ENCODE assay signal across 17 cellular contexts in genomic region chr11:61535998-61536675, GRCh38. TPM values are rescaled to one million over a fixed set of nuclear protein-coding genes. Genes with fewer than 3 reads are reported as not detected.
DNase-seq lines count a peak whose midpoint lies in the region; ATAC-seq, FAIRE-seq and TF ChIP-seq lines count a peak whose summit lies in the region.
"Had no signal": no experiment of that assay in that cellular context is flagged by ENCODE, and none has a peak within 500 bp of the region (broad histone marks: within the 10 kb centered on the region; RNA-seq: fewer than 3 reads in every experiment).

No MANE protein-coding gene starts in this region.

- no peak overlapping the region for H3K4me3 ChIP-seq in bronchial epithelial cell (ENCODE audit: low read depth, low read length)
- H3K4me3 ChIP-seq in mucosa of stomach (ENCODE audit: low read length): no peak overlapping the region
- H3K4me3 ChIP-seq in thyroid gland (replicated peaks in 1 of 3): no peak overlapping the region
- H3K4me3 ChIP-seq: BLaER1, GM23248, HAP-1 had no signal

- peak overlapping the region; percentile 8 for H3K9ac ChIP-seq in mucosa of stomach (ENCODE audit: low read length)
- H3K9ac ChIP-seq: BLaER1, GM23248 had no signal

- peaks cover 4% of the 10 kb centered on the region for H3K27me3 ChIP-seq in bronchial epithelial cell (ENCODE audit: control insufficient read depth, insufficient read depth, low read length)
- peaks cover 3% of the 10 kb centered on the region for H3K27me3 ChIP-seq in mucosa of stomach (ENCODE audit: control insufficient read depth, insufficient read depth, low read length)
- no peaks in the 10 kb centered on the region for H3K27me3 ChIP-seq in thyroid gland
- H3K27me3 ChIP-seq: BLaER1 had no signal

- H3K9me3 ChIP-seq in mucosa of stomach (ENCODE audit: control insufficient read depth, low read length) (no peaks in the 10 kb centered on the region), thyroid gland (no peaks in the 10 kb centered on the region)
- H3K9me3 ChIP-seq: BLaER1, HAP-1 had no signal

- ATAC-seq in Right ventricle myocardium superior (ENCODE audit: poor library complexity) (peak; percentile 8), Right ventricle myocardium inferior (no peak)

- 86 to 90% methylated on average over 16 of the region's 17 CpGs for WGBS in thyroid gland, 2 donors

- no peak for TF ChIP-seq POLR2A in thyroid gland (IDR thresholded peaks at IDR 0.05)

- DNase-seq in Right ventricle myocardium superior: no peak
- DNase-seq in Right ventricle myocardium inferior (ENCODE audit: missing footprints): no peak
- DNase-seq in bronchial epithelial cell (ENCODE audit: low read depth): no peak
- DNase-seq in thyroid gland: no peak
- DNase-seq in GM19239 (ENCODE audit: insufficient read length, low spot score): no peak
- no peak for DNase-seq in stimulated activated CD4-positive, alpha-beta T cell treated with anti-CD3 and anti-CD28 coated beads, Interleukin-4, amount 100 ng/mL, for 24 hours
- DNase-seq: 8988T; Calu3; CD4-positive, alpha-beta memory T cell; DMS79 treated with DMSO at 0.1 percent for 48 hours; GF-D8; GM23248 had no signal

- no peak for TF ChIP-seq CTCF in bronchial epithelial cell (IDR thresholded peaks at IDR 0.05; ENCODE audit: insufficient read depth, low read length, severe bottlenecking)
- TF ChIP-seq CTCF in thyroid gland (IDR thresholded peaks at IDR 0.05): no peak

- H3K4me1 ChIP-seq in mucosa of stomach (ENCODE audit: control insufficient read depth, insufficient read depth, low read length): peaks cover 49% of the 10 kb centered on the region
- peaks cover 65 to 87% of the 10 kb centered on the region in 2 donors for H3K4me1 ChIP-seq in thyroid gland
- H3K4me1 ChIP-seq: HAP-1 had no signal

- FAIRE-seq in bronchial epithelial cell (lab: Jason Lieb, UNC) (peak; percentile 7), GM19239 (lab: Jason Lieb, UNC) (no peak)
- FAIRE-seq: HepG2 had no signal

- intact Hi-C loops in Right ventricle myocardium superior (cut with DNase I) (no loop called here), Right ventricle myocardium inferior (cut with DNase I) (loop anchor here (2.0 kb wide), 1 partner anchor 13 kb away; no protein-coding TSS in a partner anchor), thyroid gland (cut with DNase I) (no loop called here)

- peak overlapping the region in 2 of 3 donors; percentile 88 to 94 for H3K27ac ChIP-seq in thyroid gland
- H3K27ac ChIP-seq: BLaER1, GM23248 had no signal

- no peaks in the 10 kb centered on the region for H3K36me3 ChIP-seq in bronchial epithelial cell (ENCODE audit: control insufficient read depth, insufficient read depth, low read length)
- no peaks in the 10 kb centered on the region for H3K36me3 ChIP-seq in mucosa of stomach (ENCODE audit: control insufficient read depth, insufficient read depth, low read length)
- no peaks in the 10 kb centered on the region for H3K36me3 ChIP-seq in thyroid gland
- H3K36me3 ChIP-seq: BLaER1, HAP-1 had no signal

RNA-seq across cellular contexts. Expression of gene LRRC10B, which starts 27.6 kb away (rescaled TPM):
- total RNA-seq in Right ventricle myocardium superior (0.46 TPM), Right ventricle myocardium inferior (0.60 TPM), bronchial epithelial cell (under 0.01 TPM in 1 of 2 replicates, not detected in the other), thyroid gland (1 to 10 TPM in 1 of 4 donors, under 1 TPM in 3; 0.22 to 3.0 (median 0.66) TPM)
- total RNA-seq: Calu3; CD4-positive, alpha-beta memory T cell; H4; HepG2 had no signal

RNA-seq across cellular contexts. Expression of gene SYT7, which starts 44.7 kb away (rescaled TPM):
- total RNA-seq in Right ventricle myocardium superior (23.7 TPM), Right ventricle myocardium inferior (28.2 TPM), bronchial epithelial cell (21.1 and 34.4 TPM in 2 replicates), thyroid gland (10 to 100 TPM in 2 of 4 donors, 1 to 10 TPM in 2; 5.2 to 12.6 (median 8.8) TPM)
- total RNA-seq: CD4-positive, alpha-beta memory T cell had no signal
